Comparison of ENCODE assay signal across 13 cellular contexts in the genomic region with DNA sequence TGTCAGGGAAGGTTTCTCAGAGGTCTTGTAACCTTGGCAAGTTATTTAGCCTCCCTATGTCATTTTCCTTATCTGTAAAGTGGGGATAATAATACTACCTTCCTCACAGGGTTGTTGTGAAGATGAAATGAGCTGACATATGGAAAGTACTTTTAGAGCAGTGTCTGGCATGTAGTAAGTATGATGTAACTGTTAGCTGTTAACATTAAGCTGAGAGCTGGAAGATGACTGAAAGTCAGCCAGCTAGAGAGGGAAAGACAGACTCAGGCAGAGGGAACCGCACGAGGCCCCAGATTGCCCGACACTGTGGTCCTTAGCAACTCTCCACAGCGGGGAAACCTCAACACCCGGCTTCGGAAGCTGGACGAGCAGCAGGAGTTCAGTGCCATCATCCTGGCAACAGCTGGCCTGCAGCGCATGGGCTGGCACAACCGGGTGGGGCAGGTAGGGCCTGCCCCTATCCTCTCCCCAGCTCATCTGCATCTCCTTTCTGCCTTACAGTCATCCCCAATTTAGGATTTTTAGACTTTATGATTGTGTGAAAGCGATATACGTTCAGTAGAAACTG. TPM values are rescaled to one million over a fixed set of nuclear protein-coding genes. Genes with fewer than 3 reads are reported as not detected.
DNase-seq lines count a peak whose midpoint lies in the region; TF ChIP-seq lines count a peak whose summit lies in the region.
"Had no signal": no experiment of that assay in that cellular context is flagged by ENCODE, and none has a peak within 500 bp of the region (broad histone marks: within the 10 kb centered on the region; RNA-seq: fewer than 3 reads in every experiment).

No MANE protein-coding gene starts in this region.

- H3K9me3 ChIP-seq in SU-DHL-6 (ENCODE audit: insufficient read depth, low read length) (no peaks in the 10 kb centered on the region), neutrophil (no peaks in the 10 kb centered on the region)
- H3K9me3 ChIP-seq: BE2C, lower lobe of right lung, SJCRH30, vagina had no signal

- H3K79me2 ChIP-seq in SU-DHL-6 (ENCODE audit: insufficient read depth, low read length): peaks cover 24% of the 10 kb centered on the region

- peaks cover 42% of the 10 kb centered on the region for H3K36me3 Mint-ChIP-seq in activated naive CD4-positive, alpha-beta T cell treated with anti-CD3 and anti-CD28 coated beads, Interleukin-2, amount 10 ng/mL, durations not matched to agents 7 days and 5 days
- no peaks in the 10 kb centered on the region for H3K36me3 Mint-ChIP-seq in osteocyte (ENCODE audit: unreplicated experiment)

- peaks cover 74% of the 10 kb centered on the region for H3K4me1 Mint-ChIP-seq in activated naive CD4-positive, alpha-beta T cell treated with anti-CD3 and anti-CD28 coated beads, Interleukin-2, amount 10 ng/mL, durations not matched to agents 7 days and 5 days
- peaks cover 32% of the 10 kb centered on the region for H3K4me1 Mint-ChIP-seq in osteocyte (ENCODE audit: unreplicated experiment)

- H3K27ac ChIP-seq in SU-DHL-6 (ENCODE audit: low read depth, low read length) (peak overlapping the region; percentile 32; the same call in 1 of the 2 replicates), neutrophil (peak overlapping the region; percentile 70)
- H3K27ac ChIP-seq: epithelial cell of prostate, lower lobe of right lung, SJCRH30, vagina had no signal

- H3K4me3 Mint-ChIP-seq in activated naive CD4-positive, alpha-beta T cell treated with anti-CD3 and anti-CD28 coated beads, Interleukin-2, amount 10 ng/mL, durations not matched to agents 7 days and 5 days: peak overlapping the region; percentile 97
- H3K4me3 Mint-ChIP-seq in osteocyte (ENCODE audit: unreplicated experiment): no peak overlapping the region

- H3K36me3 ChIP-seq in SU-DHL-6 (ENCODE audit: low read length): peaks cover 16% of the 10 kb centered on the region
- H3K36me3 ChIP-seq in neutrophil: no peaks in the 10 kb centered on the region
- H3K36me3 ChIP-seq: vagina had no signal

- H3K27me3 Mint-ChIP-seq in activated naive CD4-positive, alpha-beta T cell treated with anti-CD3 and anti-CD28 coated beads, Interleukin-2, amount 10 ng/mL, durations not matched to agents 7 days and 5 days: peaks cover 9% of the 10 kb centered on the region
- H3K27me3 Mint-ChIP-seq in osteocyte (ENCODE audit: unreplicated experiment): no peaks in the 10 kb centered on the region

- H2AFZ ChIP-seq in SU-DHL-6 (ENCODE audit: low read depth, low read length, severe bottlenecking): no peak overlapping the region

- no peaks in the 10 kb centered on the region for H3K27me3 ChIP-seq in SU-DHL-6 (ENCODE audit: low read length)
- H3K27me3 ChIP-seq in neutrophil: no peaks in the 10 kb centered on the region
- H3K27me3 ChIP-seq: BE2C, SJCRH30, vagina had no signal

- CTCF ChIA-PET in activated naive CD4-positive, alpha-beta T cell treated with anti-CD3 and anti-CD28 coated beads, Interleukin-2, amount 10 ng/mL, durations not matched to agents 7 days and 5 days (lab: Charles Lee): interaction anchor here (0.9 kb wide), 1 partner anchor 11 kb away, joined by 3 read pairs; a partner anchor contains a TSS

- H3K27ac Mint-ChIP-seq in activated naive CD4-positive, alpha-beta T cell treated with anti-CD3 and anti-CD28 coated beads, Interleukin-2, amount 10 ng/mL, durations not matched to agents 7 days and 5 days: peak overlapping the region; percentile 69
- no peak overlapping the region for H3K27ac Mint-ChIP-seq in osteocyte (ENCODE audit: unreplicated experiment)

- H3K9me2 ChIP-seq in SU-DHL-6 (replicated peaks; ENCODE audit: insufficient read depth, low read length): no peaks in the 10 kb centered on the region

- H3K9me3 Mint-ChIP-seq in activated naive CD4-positive, alpha-beta T cell treated with anti-CD3 and anti-CD28 coated beads, Interleukin-2, amount 10 ng/mL, durations not matched to agents 7 days and 5 days: no peaks in the 10 kb centered on the region
- no peaks in the 10 kb centered on the region for H3K9me3 Mint-ChIP-seq in osteocyte (ENCODE audit: unreplicated experiment)

- H3K9ac ChIP-seq in SU-DHL-6 (ENCODE audit: low read length): no peak overlapping the region

- H4K20me1 ChIP-seq in SU-DHL-6 (ENCODE audit: low read depth, low read length): peaks cover 4% of the 10 kb centered on the region; the same call in 1 of the 2 replicates

- no peak for DNase-seq in activated naive CD4-positive, alpha-beta T cell treated with anti-CD3 and anti-CD28 coated beads, Interleukin-2, amount 10 ng/mL, durations not matched to agents 7 days and 5 days
- no peak for DNase-seq in activated naive CD4-positive, alpha-beta T cell treated with anti-CD3 and anti-CD28 coated beads, Interleukin-2, amount 50 U/mL, for 16 hours
- DNase-seq in osteocyte (ENCODE audit: extremely low spot score, unreplicated experiment) (no peak), SK-N-DZ (ENCODE audit: low spot score) (no peak)
- DNase-seq: activated CD4-positive, CD25-positive, alpha-beta regulatory T cell; activated gamma-delta T cell; BE2C; lower lobe of right lung; SJCRH30 had no signal

- no peak overlapping the region for H3K4me2 ChIP-seq in SU-DHL-6 (ENCODE audit: low read depth, low read length, poor library complexity, severe bottlenecking)

- H3K4me1 ChIP-seq in neutrophil (ENCODE audit: control insufficient read depth in 1 of 2, insufficient read depth in 1 of 2, low read depth in 1 of 2, low read length in 1 of 2): peaks cover 68 to 70% of the 10 kb centered on the region in 2 experiments

- no peak for TF ChIP-seq CTCF in SU-DHL-6 (IDR thresholded peaks at IDR 0.05; ENCODE audit: insufficient read depth, low read length, poor library complexity, severe bottlenecking)
- no peak for TF ChIP-seq CTCF in neutrophil (IDR thresholded peaks at IDR 0.05)
- no peak for TF ChIP-seq CTCF in osteocyte (IDR thresholded peaks at IDR 0.05)

- H3F3A ChIP-seq in SU-DHL-6 (ENCODE audit: insufficient read depth): peaks cover 53% of the 10 kb centered on the region

- H3K4me3 ChIP-seq in SU-DHL-6 (ENCODE audit: insufficient read depth, low read length, poor library complexity, severe bottlenecking) (no peak overlapping the region), neutrophil (ENCODE audit: low read depth in 1 of 2, low read length in 1 of 2) (peak overlapping the region in 1 of 2 experiments; percentile 20)
- H3K4me3 ChIP-seq: lower lobe of right lung, SJCRH30, vagina had no signal

RNA-seq across cellular contexts. Expression of a gene that starts 6.5 kb away (rescaled TPM):
- total RNA-seq in osteocyte: 15.7 and 18.6 TPM in 2 replicates
- 4.3 and 8.1 TPM in 2 replicates for polyA plus RNA-seq in SK-N-DZ (2014; cell fraction: cytosol; rRNA removed)
- 27.7 and 52.4 TPM in 2 replicates for polyA plus RNA-seq in SK-N-DZ (2014; cell fraction: nucleus; rRNA removed)

RNA-seq across cellular contexts. Expression of a gene that starts 10.5 kb away (rescaled TPM):
- 44.4 and 45.2 TPM in 2 replicates for total RNA-seq in osteocyte
- polyA plus RNA-seq in SK-N-DZ (2014; cell fraction: cytosol; rRNA removed): 27.9 and 36.1 TPM in 2 replicates
- polyA plus RNA-seq in SK-N-DZ (2014; cell fraction: nucleus; rRNA removed): 65.7 and 103 TPM in 2 replicates

RNA-seq across cellular contexts. Expression of a gene that starts 16.0 kb away (rescaled TPM):
- total RNA-seq in osteocyte: 10.9 and 11.7 TPM in 2 replicates
- polyA plus RNA-seq in SK-N-DZ (2014; cell fraction: cytosol; rRNA removed): 5.5 and 7.5 TPM in 2 replicates
- polyA plus RNA-seq in SK-N-DZ (2014; cell fraction: nucleus; rRNA removed): 9.9 and 12.1 TPM in 2 replicates

RNA-seq across cellular contexts. Expression of a gene that starts 23.5 kb away (rescaled TPM):
- 42.6 and 45.9 TPM in 2 replicates for total RNA-seq in osteocyte
- 12.2 and 14.0 TPM in 2 replicates for polyA plus RNA-seq in SK-N-DZ (2014; cell fraction: cytosol; rRNA removed)
- polyA plus RNA-seq in SK-N-DZ (2014; cell fraction: nucleus; rRNA removed): 17.0 and 18.6 TPM in 2 replicates

RNA-seq across cellular contexts. Expression of a gene that starts 30.2 kb away (rescaled TPM):
- 26.1 and 27.6 TPM in 2 replicates for total RNA-seq in osteocyte
- polyA plus RNA-seq in SK-N-DZ (2014; cell fraction: cytosol; rRNA removed): 13.8 and 17.9 TPM in 2 replicates
- 27.4 and 57.6 TPM in 2 replicates for polyA plus RNA-seq in SK-N-DZ (2014; cell fraction: nucleus; rRNA removed)
